Comparison of ENCODE assay signal across 1 cellular context in genomic region chr17:72466606-72467005, GRCh38.
TF ChIP-seq lines count a peak whose summit lies in the region.

No MANE protein-coding gene starts in this region.

TF ChIP-seq in GM12878, 131 proteins besides CTCF, POLR2A, EP300 and RAD21 (continued from another document):
- TF ChIP-seq ZBTB40 (IDR thresholded peaks at IDR 0.05; ENCODE audit: borderline replicate concordance) (peak; percentile 95), MEF2B (IDR thresholded peaks at IDR 0.05; ENCODE audit: partially characterized antibody, poor library complexity, severe bottlenecking) (no peak), BHLHE40 (IDR thresholded peaks at IDR 0.05; ENCODE audit: borderline replicate concordance in 1 of 2, low read depth in 2 of 2, low read length in 1 of 2) (no peak), NR2F1 (conservative IDR thresholded peaks at IDR 0.05) (no peak), NFIC (IDR thresholded peaks at IDR 0.05; ENCODE audit: low read depth, low read length) (peak; percentile 18; the same call in 1 of the 2 replicates), MTA2 (IDR thresholded peaks at IDR 0.05; ENCODE audit: low read depth) (no peak), CUX1 (IDR thresholded peaks at IDR 0.05; ENCODE audit: insufficient replicate concordance, low read depth, low read length) (no peak), IKZF1 (conservative IDR thresholded peaks at IDR 0.05) (no peak), NR2C2 (IDR thresholded peaks at IDR 0.05; ENCODE audit: borderline replicate concordance, control insufficient read depth, insufficient read length, low read depth) (no peak), USF1 (IDR thresholded peaks at IDR 0.05; ENCODE audit: borderline replicate concordance, extremely low read length, insufficient read depth, low read depth, low read length) (no peak), ZNF592 (IDR thresholded peaks at IDR 0.05) (0 out of 2 replicates have a peak, but pooled peaks have one; percentile 69), DPF2 (IDR thresholded peaks at IDR 0.05) (no peak), SIN3A (IDR thresholded peaks at IDR 0.05; ENCODE audit: low read depth, low read length) (no peak), ZNF687 (IDR thresholded peaks at IDR 0.05) (no peak; the same call in 1 of the 2 replicates), BACH1 (IDR thresholded peaks at IDR 0.05; ENCODE audit: borderline replicate concordance) (no peak), ZNF622 (IDR thresholded peaks at IDR 0.05) (no peak), KAT2A (conservative IDR thresholded peaks at IDR 0.05; ENCODE audit: control insufficient read depth, low read depth, low read length) (no peak), RELA (IDR thresholded peaks at IDR 0.05; ENCODE audit: borderline replicate concordance, partially characterized antibody) (no peak)
